Comparison of ENCODE assay signal across 11 cellular contexts in genomic region chr9:121613009-121613766, GRCh38. TPM values are rescaled to one million over a fixed set of nuclear protein-coding genes. Genes with fewer than 3 reads are reported as not detected.
A peak's percentile ranks its signal among the peaks of the same experiment; 100 is the strongest.
DNase-seq lines count a peak whose midpoint lies in the region; ATAC-seq, FAIRE-seq and TF ChIP-seq lines count a peak whose summit lies in the region.
"Had no signal": no experiment of that assay in that cellular context is flagged by ENCODE, and none has a peak within 500 bp of the region (broad histone marks: within the 10 kb centered on the region; RNA-seq: fewer than 3 reads in every experiment).

No MANE protein-coding gene starts in this region.

- no peak overlapping the region for H2AK5ac ChIP-seq in H9 (ENCODE audit: insufficient read length, low read length)

- H3K23me2 ChIP-seq in H9 (ENCODE audit: insufficient read length, low read depth, low read length, poor library complexity, severe bottlenecking), result no peaks in the 10 kb centered on the region

- H3K23ac ChIP-seq in H9 (ENCODE audit: insufficient read length, low read depth, low read length), result no peak overlapping the region

- peaks cover 68% of the 10 kb centered on the region for H3K4me1 ChIP-seq in cardiac muscle cell (ENCODE audit: low read depth)
- peaks cover 27 to 48% (median 35%) of the 10 kb centered on the region in 4 donors for H3K4me1 ChIP-seq in stomach
- H3K4me1 ChIP-seq in H9 (ENCODE audit: insufficient read depth, low read length), result peaks cover 7% of the 10 kb centered on the region; the same call in 1 of the 2 replicates
- peaks cover 0 to 3% of the 10 kb centered on the region in 2 donors for H3K4me1 ChIP-seq in small intestine (ENCODE audit: control insufficient read depth in 2 of 2, insufficient read depth in 1 of 2, low read depth in 1 of 2, low read length in 1 of 2)

- no peaks in the 10 kb centered on the region for H3K9me3 Mint-ChIP-seq in H9

- no peak overlapping the region for H3T11ph ChIP-seq in H9 (ENCODE audit: low read length)

- peak overlapping the region; percentile 98 for H3K27ac ChIP-seq in cardiac muscle cell
- H3K27ac ChIP-seq in stomach, result peak overlapping the region in 4 of 5 donors; percentile 57 to 82 (median 68)
- no peak overlapping the region for H3K27ac ChIP-seq in H9 (ENCODE audit: insufficient read length, low read depth, low read length)
- no peak overlapping the region for H3K27ac ChIP-seq in small intestine (ENCODE audit: low read depth in 1 of 2, low read length in 1 of 2)

- TF ChIP-seq CTCF in cardiac muscle cell (IDR thresholded peaks at IDR 0.05; ENCODE audit: low read depth, low read length) (no peak), stomach (IDR thresholded peaks at IDR 0.05) (no peak), H9 (conservative IDR thresholded peaks at IDR 0.05) (no peak)

- H3K27ac Mint-ChIP-seq in H9, result no peak overlapping the region; a peak in 1 of 7 replicates

- H3K79me1 ChIP-seq in H9 (ENCODE audit: insufficient read depth, low read depth, low read length, poor library complexity, severe bottlenecking), result no peaks in the 10 kb centered on the region

- H4K91ac ChIP-seq in H9 (ENCODE audit: insufficient read length, low read depth, low read length), result no peak overlapping the region

- H3K36me3 ChIP-seq in cardiac muscle cell (no peaks in the 10 kb centered on the region), stomach (no peaks in the 10 kb centered on the region), small intestine (ENCODE audit: control insufficient read depth in 2 of 2, insufficient read depth in 2 of 2, low read length in 2 of 2) (no peaks in the 10 kb centered on the region)

- no peak overlapping the region for H2BK15ac ChIP-seq in H9 (ENCODE audit: low read depth, low read length)

- H2BK120ac ChIP-seq in H9 (ENCODE audit: low read depth, low read length, poor library complexity, severe bottlenecking), result no peak overlapping the region

- no peak overlapping the region for H3K4me3 Mint-ChIP-seq in H9

- no peak overlapping the region for H2BK12ac ChIP-seq in H9 (ENCODE audit: insufficient read length, low read depth, low read length)

- 49 to 60% (median 52%) methylated on average over 11 of the region's 11 CpGs for WGBS in stomach, 5 donors
- WGBS in H9 (ENCODE audit: extremely low coverage, insufficient read length, low lambda C conversion rate), result no CpG with 5 or more reads among the region's 11 CpGs
- 45 to 57% (median 46%) methylated on average over 11 of the region's 11 CpGs for WGBS in small intestine, 3 donors

- DNase-seq in NCI-H2227 (lab: John Stamatoyannopoulos, UW; ENCODE audit: unreplicated experiment) (peak; percentile 4), NCI-H2227 treated with DMSO at 0.1 percent for 48 hours (lab: John Stamatoyannopoulos, UW) (no peak), NOMO-1 treated with DMSO at 0.1 percent for 48 hours (lab: John Stamatoyannopoulos, UW; ENCODE audit: unreplicated experiment) (peak; percentile 94), cardiac muscle cell (ENCODE audit: low read depth in 1 of 2, low spot score in 1 of 2) (no peak), stomach (no peak), H9 (no peak), small intestine (no peak)
- DNase-seq: activated T-cell treated with anti-CD3 and anti-CD28 coated beads, Interleukin-2, amount 50 U/mL, for 1 hour; NCI-H1092; T-helper 2 cell had no signal

- no peak overlapping the region for H3K14ac ChIP-seq in H9 (ENCODE audit: insufficient read depth, low read length)

- H3K4ac ChIP-seq in H9 (ENCODE audit: low read depth, low read length), result no peak overlapping the region

- no peak overlapping the region for H2BK20ac ChIP-seq in H9 (ENCODE audit: low read depth, low read length, poor library complexity, severe bottlenecking)

- H3K18ac ChIP-seq in H9 (ENCODE audit: insufficient read length, low read depth, low read length), result no peak overlapping the region

- H3K4me1 Mint-ChIP-seq in H9, result peaks cover 24 to 38% of the 10 kb centered on the region in 2 experiments

- no peak overlapping the region for H2AFZ ChIP-seq in H9 (ENCODE audit: low read length)

- H3K27me3 ChIP-seq in cardiac muscle cell (no peaks in the 10 kb centered on the region), stomach (no peaks in the 10 kb centered on the region), H9 (ENCODE audit: insufficient read depth, low read length) (no peaks in the 10 kb centered on the region), small intestine (ENCODE audit: control insufficient read depth in 2 of 2, insufficient read depth in 2 of 2, low read length in 2 of 2) (no peaks in the 10 kb centered on the region)

- H3K36me3 Mint-ChIP-seq in H9 (ENCODE audit: insufficient read depth in 1 of 3, low read depth in 3 of 3), result no peaks in the 10 kb centered on the region; a peak in 1 of 7 replicates

- H3K4me2 ChIP-seq in H9 (ENCODE audit: insufficient read depth, insufficient read length, low read length), result no peak overlapping the region

- TF ChIP-seq POLR2A in stomach (IDR thresholded peaks at IDR 0.05), result no peak

- H2BK5ac ChIP-seq in H9 (ENCODE audit: insufficient read length, low read length), result no peak overlapping the region

- intact Hi-C loops in stomach (cut with DNase I; ENCODE audit: low total_unique reads), result no loop called here

- H3K27me3 Mint-ChIP-seq in H9 (ENCODE audit: low read depth), result no peaks in the 10 kb centered on the region

- H3K79me2 ChIP-seq in H9 (ENCODE audit: insufficient read depth, low read length), result peaks cover 3% of the 10 kb centered on the region; the same call in 1 of the 2 replicates

- no peaks in the 10 kb centered on the region for H3K9me3 ChIP-seq in cardiac muscle cell (ENCODE audit: low read depth)
- no peaks in the 10 kb centered on the region for H3K9me3 ChIP-seq in stomach
- H3K9me3 ChIP-seq in H9 (ENCODE audit: control insufficient read depth, low read depth, low read length), result no peaks in the 10 kb centered on the region
- no peaks in the 10 kb centered on the region for H3K9me3 ChIP-seq in small intestine (ENCODE audit: control insufficient read depth, low read depth)

- H3K56ac ChIP-seq in H9 (ENCODE audit: insufficient read length, low read depth, low read length), result no peak overlapping the region

- no peak overlapping the region for H4K8ac ChIP-seq in H9 (replicated peaks; ENCODE audit: insufficient read length, low read depth, low read length)

- H3K4me3 ChIP-seq in cardiac muscle cell (no peak overlapping the region), stomach (no peak overlapping the region), small intestine (ENCODE audit: low read depth in 1 of 2, low read length in 2 of 2) (no peak overlapping the region)

- no peaks in the 10 kb centered on the region for H4K20me1 ChIP-seq in H9 (ENCODE audit: control insufficient read depth, insufficient read depth, insufficient read length)

- no peak for ATAC-seq in HG03378 (IDR thresholded peaks at IDR 0.05; ENCODE audit: unreplicated experiment)

- no peak for TF ChIP-seq EP300 in stomach (IDR thresholded peaks at IDR 0.05)

- no peak for FAIRE-seq in small intestine (lab: Jason Lieb, UNC)

- no peak overlapping the region for H4K5ac ChIP-seq in H9 (ENCODE audit: insufficient read length, low read depth, low read length)

- no peak overlapping the region for H3K9ac ChIP-seq in H9 (ENCODE audit: extremely low read depth, insufficient read length, low read length)

RNA-seq across cellular contexts. Expression of gene DAB2IP, which starts 38.2 kb away (rescaled TPM):
- 105 TPM in 2 replicates for total RNA-seq in cardiac muscle cell
- polyA plus RNA-seq in cardiac muscle cell, result 25.7 and 31.7 TPM in 2 replicates
- 100 to 1,000 TPM in 1 of 5 donors, 10 to 100 TPM in 4; 32.1 to 303 (median 63.6) TPM for total RNA-seq in stomach
- 10 to 100 TPM; 17.5 to 27.6 (median 25.5) TPM for polyA plus RNA-seq in stomach
- 22.0 and 22.6 TPM in 2 replicates for total RNA-seq in H9 (2021)
- 10 to 100 TPM; 13.8 to 39.0 (median 20.1) TPM for polyA plus RNA-seq in small intestine

Comparison
In these comparisons a context has a peak if more than half of its experiments do, and no peak if none do; other contexts are left out.
1. DNase-seq: peak in NCI-H2227 (single experiment) and NOMO-1 treated with DMSO at 0.1 percent for 48 hours (single experiment); none in NCI-H2227 treated with DMSO at 0.1 percent for 48 hours (single experiment), cardiac muscle cell (0 of 2), stomach (single experiment), H9 (single experiment) and small intestine (single experiment).
2. H3K27ac ChIP-seq: peak in cardiac muscle cell (single experiment) and stomach (4 of 5); none in H9 (single experiment) and small intestine (0 of 2).